In the genomic region with DNA sequence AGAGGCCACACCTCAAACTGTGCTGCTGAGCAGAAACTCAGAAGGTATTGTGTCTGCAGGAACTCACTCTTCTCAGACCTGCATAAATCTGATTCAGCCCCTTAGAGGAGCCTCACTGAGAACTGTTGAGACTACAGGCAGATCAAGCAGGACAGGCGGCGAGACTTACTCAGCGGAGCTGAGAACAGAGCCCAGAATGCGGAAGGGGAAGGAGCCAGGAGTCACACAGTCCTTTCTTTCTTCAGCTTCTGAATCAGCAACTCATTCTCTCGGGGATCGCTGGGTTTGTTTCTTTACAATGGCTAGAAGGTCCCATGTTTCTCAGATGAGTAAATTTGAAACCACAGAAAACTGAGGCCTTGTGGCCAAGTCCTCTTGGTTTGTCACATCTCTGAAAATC, we compare ENCODE assay signal across 1 cellular context.
A peak's percentile ranks its signal among the peaks of the same experiment; 100 is the strongest.
TF ChIP-seq lines count a peak whose summit lies in the region.

No MANE protein-coding gene starts in this region.

TF ChIP-seq in GM12878, 131 proteins besides CTCF, POLR2A, EP300 and RAD21 (continued from another document and continues in another):
- TF ChIP-seq, protein P1, sequence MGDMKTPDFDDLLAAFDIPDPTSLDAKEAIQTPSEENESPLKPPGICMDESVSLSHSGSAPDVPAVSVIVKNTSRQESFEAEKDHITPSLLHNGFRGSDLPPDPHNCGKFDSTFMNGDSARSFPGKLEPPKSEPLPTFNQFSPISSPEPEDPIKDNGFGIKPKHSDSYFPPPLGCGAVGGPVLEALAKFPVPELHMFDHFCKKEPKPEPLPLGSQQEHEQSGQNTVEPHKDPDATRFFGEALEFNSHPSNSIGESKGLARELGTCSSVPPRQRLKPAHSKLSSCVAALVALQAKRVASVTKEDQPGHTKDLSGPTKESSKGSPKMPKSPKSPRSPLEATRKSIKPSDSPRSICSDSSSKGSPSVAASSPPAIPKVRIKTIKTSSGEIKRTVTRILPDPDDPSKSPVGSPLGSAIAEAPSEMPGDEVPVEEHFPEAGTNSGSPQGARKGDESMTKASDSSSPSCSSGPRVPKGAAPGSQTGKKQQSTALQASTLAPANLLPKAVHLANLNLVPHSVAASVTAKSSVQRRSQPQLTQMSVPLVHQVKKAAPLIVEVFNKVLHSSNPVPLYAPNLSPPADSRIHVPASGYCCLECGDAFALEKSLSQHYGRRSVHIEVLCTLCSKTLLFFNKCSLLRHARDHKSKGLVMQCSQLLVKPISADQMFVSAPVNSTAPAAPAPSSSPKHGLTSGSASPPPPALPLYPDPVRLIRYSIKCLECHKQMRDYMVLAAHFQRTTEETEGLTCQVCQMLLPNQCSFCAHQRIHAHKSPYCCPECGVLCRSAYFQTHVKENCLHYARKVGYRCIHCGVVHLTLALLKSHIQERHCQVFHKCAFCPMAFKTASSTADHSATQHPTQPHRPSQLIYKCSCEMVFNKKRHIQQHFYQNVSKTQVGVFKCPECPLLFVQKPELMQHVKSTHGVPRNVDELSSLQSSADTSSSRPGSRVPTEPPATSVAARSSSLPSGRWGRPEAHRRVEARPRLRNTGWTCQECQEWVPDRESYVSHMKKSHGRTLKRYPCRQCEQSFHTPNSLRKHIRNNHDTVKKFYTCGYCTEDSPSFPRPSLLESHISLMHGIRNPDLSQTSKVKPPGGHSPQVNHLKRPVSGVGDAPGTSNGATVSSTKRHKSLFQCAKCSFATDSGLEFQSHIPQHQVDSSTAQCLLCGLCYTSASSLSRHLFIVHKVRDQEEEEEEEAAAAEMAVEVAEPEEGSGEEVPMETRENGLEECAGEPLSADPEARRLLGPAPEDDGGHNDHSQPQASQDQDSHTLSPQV (IDR thresholded peaks at IDR 0.05), result no peak
- TF ChIP-seq NFXL1 (IDR thresholded peaks at IDR 0.05; ENCODE audit: borderline replicate concordance) (no peak), SP1 (IDR thresholded peaks at IDR 0.05; ENCODE audit: low read depth, low read length) (no peak), CREB1 (IDR thresholded peaks at IDR 0.05; ENCODE audit: low read depth) (no peak), JUNB (IDR thresholded peaks at IDR 0.05) (peak; percentile 75), RFX5 (IDR thresholded peaks at IDR 0.05; ENCODE audit: low read depth, low read length) (no peak), KDM1A (IDR thresholded peaks at IDR 0.05; ENCODE audit: borderline replicate concordance) (no peak), RAD51 (IDR thresholded peaks at IDR 0.05) (no peak), CBFB (IDR thresholded peaks at IDR 0.05; ENCODE audit: low read depth) (0 out of 2 replicates have a peak, but pooled peaks have one; percentile 28), NFYA (IDR thresholded peaks at IDR 0.05; ENCODE audit: borderline replicate concordance, low read depth, low read length) (no peak), YY1 (IDR thresholded peaks at IDR 0.05; ENCODE audit: low read depth, low read length) (no peak), SMAD5 (IDR thresholded peaks at IDR 0.05; ENCODE audit: low read depth) (no peak), SMARCA5 (IDR thresholded peaks at IDR 0.05) (no peak), ETV6 (conservative IDR thresholded peaks at IDR 0.05 in 1 of 2, IDR thresholded peaks at IDR 0.05 in 1 of 2; ENCODE audit: borderline replicate concordance in 1 of 2, low read depth in 1 of 2) (peak in 1 of 2 experiments; percentile 44; a peak in 1 of 4 replicates), MTA2 (IDR thresholded peaks at IDR 0.05; ENCODE audit: low read depth) (no peak), RBBP5 (conservative IDR thresholded peaks at IDR 0.05) (no peak), MEF2A (IDR thresholded peaks at IDR 0.05; ENCODE audit: insufficient read depth, low read depth, low read length) (0 out of 2 replicates have a peak, but pooled peaks have one; percentile 6), BACH1 (IDR thresholded peaks at IDR 0.05; ENCODE audit: borderline replicate concordance) (no peak), POU2F2 (IDR thresholded peaks at IDR 0.05; ENCODE audit: borderline replicate concordance, low read depth, low read length) (no peak), POLR2AphosphoS2 (IDR thresholded peaks at IDR 0.05; ENCODE audit: low read depth, low read length) (no peak), FOXM1 (IDR thresholded peaks at IDR 0.05; ENCODE audit: low read depth, low read length) (no peak), SREBF1 (IDR thresholded peaks at IDR 0.05; ENCODE audit: low read length) (no peak), WRNIP1 (IDR thresholded peaks at IDR 0.05; ENCODE audit: borderline replicate concordance, low read depth, low read length) (no peak), SREBF2 (IDR thresholded peaks at IDR 0.05; ENCODE audit: low read length) (no peak), NR2F1 (conservative IDR thresholded peaks at IDR 0.05) (no peak), PML (IDR thresholded peaks at IDR 0.05; ENCODE audit: low read length) (no peak), BCL11A (IDR thresholded peaks at IDR 0.05; ENCODE audit: low read depth, low read length) (no peak), SPI1 (IDR thresholded peaks at IDR 0.05; ENCODE audit: borderline replicate concordance, insufficient read depth, low read depth, low read length) (peak; percentile 80), ATF7 (IDR thresholded peaks at IDR 0.05; ENCODE audit: low read depth) (no peak), NRF1 (conservative IDR thresholded peaks at IDR 0.05; ENCODE audit: low read depth, low read length) (no peak), ZBED1 (IDR thresholded peaks at IDR 0.05; ENCODE audit: borderline replicate concordance) (no peak), LARP7 (IDR thresholded peaks at IDR 0.05) (no peak), TBL1XR1 (IDR thresholded peaks at IDR 0.05; ENCODE audit: low read depth, low read length) (no peak), CBX5 (IDR thresholded peaks at IDR 0.05; ENCODE audit: low read depth) (no peak), FOS (IDR thresholded peaks at IDR 0.05; ENCODE audit: borderline replicate concordance, extremely low read depth, insufficient read length) (no peak)
- TF ChIP-seq, protein P2, sequence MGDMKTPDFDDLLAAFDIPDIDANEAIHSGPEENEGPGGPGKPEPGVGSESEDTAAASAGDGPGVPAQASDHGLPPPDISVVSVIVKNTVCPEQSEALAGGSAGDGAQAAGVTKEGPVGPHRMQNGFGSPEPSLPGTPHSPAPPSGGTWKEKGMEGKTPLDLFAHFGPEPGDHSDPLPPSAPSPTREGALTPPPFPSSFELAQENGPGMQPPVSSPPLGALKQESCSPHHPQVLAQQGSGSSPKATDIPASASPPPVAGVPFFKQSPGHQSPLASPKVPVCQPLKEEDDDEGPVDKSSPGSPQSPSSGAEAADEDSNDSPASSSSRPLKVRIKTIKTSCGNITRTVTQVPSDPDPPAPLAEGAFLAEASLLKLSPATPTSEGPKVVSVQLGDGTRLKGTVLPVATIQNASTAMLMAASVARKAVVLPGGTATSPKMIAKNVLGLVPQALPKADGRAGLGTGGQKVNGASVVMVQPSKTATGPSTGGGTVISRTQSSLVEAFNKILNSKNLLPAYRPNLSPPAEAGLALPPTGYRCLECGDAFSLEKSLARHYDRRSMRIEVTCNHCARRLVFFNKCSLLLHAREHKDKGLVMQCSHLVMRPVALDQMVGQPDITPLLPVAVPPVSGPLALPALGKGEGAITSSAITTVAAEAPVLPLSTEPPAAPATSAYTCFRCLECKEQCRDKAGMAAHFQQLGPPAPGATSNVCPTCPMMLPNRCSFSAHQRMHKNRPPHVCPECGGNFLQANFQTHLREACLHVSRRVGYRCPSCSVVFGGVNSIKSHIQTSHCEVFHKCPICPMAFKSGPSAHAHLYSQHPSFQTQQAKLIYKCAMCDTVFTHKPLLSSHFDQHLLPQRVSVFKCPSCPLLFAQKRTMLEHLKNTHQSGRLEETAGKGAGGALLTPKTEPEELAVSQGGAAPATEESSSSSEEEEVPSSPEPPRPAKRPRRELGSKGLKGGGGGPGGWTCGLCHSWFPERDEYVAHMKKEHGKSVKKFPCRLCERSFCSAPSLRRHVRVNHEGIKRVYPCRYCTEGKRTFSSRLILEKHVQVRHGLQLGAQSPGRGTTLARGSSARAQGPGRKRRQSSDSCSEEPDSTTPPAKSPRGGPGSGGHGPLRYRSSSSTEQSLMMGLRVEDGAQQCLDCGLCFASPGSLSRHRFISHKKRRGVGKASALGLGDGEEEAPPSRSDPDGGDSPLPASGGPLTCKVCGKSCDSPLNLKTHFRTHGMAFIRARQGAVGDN (IDR thresholded peaks at IDR 0.05), result no peak
- TF ChIP-seq, protein P3, sequence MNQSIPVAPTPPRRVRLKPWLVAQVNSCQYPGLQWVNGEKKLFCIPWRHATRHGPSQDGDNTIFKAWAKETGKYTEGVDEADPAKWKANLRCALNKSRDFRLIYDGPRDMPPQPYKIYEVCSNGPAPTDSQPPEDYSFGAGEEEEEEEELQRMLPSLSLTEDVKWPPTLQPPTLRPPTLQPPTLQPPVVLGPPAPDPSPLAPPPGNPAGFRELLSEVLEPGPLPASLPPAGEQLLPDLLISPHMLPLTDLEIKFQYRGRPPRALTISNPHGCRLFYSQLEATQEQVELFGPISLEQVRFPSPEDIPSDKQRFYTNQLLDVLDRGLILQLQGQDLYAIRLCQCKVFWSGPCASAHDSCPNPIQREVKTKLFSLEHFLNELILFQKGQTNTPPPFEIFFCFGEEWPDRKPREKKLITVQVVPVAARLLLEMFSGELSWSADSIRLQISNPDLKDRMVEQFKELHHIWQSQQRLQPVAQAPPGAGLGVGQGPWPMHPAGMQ (IDR thresholded peaks at IDR 0.05; ENCODE audit: borderline replicate concordance), result no peak
- TF ChIP-seq, protein P4, sequence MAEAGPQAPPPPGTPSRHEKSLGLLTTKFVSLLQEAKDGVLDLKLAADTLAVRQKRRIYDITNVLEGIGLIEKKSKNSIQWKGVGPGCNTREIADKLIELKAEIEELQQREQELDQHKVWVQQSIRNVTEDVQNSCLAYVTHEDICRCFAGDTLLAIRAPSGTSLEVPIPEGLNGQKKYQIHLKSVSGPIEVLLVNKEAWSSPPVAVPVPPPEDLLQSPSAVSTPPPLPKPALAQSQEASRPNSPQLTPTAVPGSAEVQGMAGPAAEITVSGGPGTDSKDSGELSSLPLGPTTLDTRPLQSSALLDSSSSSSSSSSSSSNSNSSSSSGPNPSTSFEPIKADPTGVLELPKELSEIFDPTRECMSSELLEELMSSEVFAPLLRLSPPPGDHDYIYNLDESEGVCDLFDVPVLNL (IDR thresholded peaks at IDR 0.05; ENCODE audit: low read depth, low read length), result no peak
- TF ChIP-seq, protein P5, sequence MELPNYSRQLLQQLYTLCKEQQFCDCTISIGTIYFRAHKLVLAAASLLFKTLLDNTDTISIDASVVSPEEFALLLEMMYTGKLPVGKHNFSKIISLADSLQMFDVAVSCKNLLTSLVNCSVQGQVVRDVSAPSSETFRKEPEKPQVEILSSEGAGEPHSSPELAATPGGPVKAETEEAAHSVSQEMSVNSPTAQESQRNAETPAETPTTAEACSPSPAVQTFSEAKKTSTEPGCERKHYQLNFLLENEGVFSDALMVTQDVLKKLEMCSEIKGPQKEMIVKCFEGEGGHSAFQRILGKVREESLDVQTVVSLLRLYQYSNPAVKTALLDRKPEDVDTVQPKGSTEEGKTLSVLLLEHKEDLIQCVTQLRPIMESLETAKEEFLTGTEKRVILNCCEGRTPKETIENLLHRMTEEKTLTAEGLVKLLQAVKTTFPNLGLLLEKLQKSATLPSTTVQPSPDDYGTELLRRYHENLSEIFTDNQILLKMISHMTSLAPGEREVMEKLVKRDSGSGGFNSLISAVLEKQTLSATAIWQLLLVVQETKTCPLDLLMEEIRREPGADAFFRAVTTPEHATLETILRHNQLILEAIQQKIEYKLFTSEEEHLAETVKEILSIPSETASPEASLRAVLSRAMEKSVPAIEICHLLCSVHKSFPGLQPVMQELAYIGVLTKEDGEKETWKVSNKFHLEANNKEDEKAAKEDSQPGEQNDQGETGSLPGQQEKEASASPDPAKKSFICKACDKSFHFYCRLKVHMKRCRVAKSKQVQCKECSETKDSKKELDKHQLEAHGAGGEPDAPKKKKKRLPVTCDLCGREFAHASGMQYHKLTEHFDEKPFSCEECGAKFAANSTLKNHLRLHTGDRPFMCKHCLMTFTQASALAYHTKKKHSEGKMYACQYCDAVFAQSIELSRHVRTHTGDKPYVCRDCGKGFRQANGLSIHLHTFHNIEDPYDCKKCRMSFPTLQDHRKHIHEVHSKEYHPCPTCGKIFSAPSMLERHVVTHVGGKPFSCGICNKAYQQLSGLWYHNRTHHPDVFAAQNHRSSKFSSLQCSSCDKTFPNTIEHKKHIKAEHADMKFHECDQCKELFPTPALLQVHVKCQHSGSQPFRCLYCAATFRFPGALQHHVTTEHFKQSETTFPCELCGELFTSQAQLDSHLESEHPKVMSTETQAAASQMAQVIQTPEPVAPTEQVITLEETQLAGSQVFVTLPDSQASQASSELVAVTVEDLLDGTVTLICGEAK (IDR thresholded peaks at IDR 0.05; ENCODE audit: borderline replicate concordance), result no peak
- TF ChIP-seq, protein P6, sequence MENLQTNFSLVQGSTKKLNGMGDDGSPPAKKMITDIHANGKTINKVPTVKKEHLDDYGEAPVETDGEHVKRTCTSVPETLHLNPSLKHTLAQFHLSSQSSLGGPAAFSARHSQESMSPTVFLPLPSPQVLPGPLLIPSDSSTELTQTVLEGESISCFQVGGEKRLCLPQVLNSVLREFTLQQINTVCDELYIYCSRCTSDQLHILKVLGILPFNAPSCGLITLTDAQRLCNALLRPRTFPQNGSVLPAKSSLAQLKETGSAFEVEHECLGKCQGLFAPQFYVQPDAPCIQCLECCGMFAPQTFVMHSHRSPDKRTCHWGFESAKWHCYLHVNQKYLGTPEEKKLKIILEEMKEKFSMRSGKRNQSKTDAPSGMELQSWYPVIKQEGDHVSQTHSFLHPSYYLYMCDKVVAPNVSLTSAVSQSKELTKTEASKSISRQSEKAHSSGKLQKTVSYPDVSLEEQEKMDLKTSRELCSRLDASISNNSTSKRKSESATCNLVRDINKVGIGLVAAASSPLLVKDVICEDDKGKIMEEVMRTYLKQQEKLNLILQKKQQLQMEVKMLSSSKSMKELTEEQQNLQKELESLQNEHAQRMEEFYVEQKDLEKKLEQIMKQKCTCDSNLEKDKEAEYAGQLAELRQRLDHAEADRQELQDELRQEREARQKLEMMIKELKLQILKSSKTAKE (IDR thresholded peaks at IDR 0.05; ENCODE audit: low read depth, poor library complexity, severe bottlenecking), result no peak
- TF ChIP-seq, protein P7, sequence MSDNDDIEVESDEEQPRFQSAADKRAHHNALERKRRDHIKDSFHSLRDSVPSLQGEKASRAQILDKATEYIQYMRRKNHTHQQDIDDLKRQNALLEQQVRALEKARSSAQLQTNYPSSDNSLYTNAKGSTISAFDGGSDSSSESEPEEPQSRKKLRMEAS (IDR thresholded peaks at IDR 0.05; ENCODE audit: low read depth, low read length), result no peak
